In the genomic region with DNA sequence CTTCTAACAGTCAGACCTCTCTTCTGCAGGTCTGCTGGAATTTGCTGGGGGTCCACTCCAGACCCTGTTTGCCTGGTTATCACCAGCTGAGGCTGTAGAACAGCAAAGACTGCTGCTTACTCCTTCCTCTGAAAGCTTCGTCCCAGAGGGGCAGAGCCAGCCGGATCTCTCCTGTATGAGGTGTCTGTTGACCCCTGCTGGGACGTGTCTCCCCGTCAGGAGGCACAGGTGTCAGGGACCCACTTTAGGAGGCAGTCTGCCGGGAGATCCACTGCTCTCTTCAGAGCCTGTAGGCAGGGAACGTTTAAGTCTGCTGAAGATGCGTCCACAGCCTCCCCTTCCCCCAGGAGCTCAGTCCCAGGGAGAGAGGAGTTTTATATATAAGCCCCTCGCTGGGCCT, we compare ENCODE assay signal across 17 cellular contexts.
A peak's percentile ranks its signal among the peaks of the same experiment; 100 is the strongest.
DNase-seq lines count a peak whose midpoint lies in the region; ATAC-seq, FAIRE-seq and TF ChIP-seq lines count a peak whose summit lies in the region.
"Had no signal": no experiment of that assay in that cellular context is flagged by ENCODE, and none has a peak within 500 bp of the region (broad histone marks: within the 10 kb centered on the region; RNA-seq: fewer than 3 reads in every experiment).

No MANE protein-coding gene starts in this region.

- peak overlapping the region; percentile 14 for H3K27ac Mint-ChIP-seq in endodermal cell
- H3K27ac Mint-ChIP-seq: CD4-positive, alpha-beta memory T cell had no signal

- no peaks in the 10 kb centered on the region for H3K9me3 ChIP-seq in endodermal cell (ENCODE audit: control insufficient read depth, low read length)
- peaks cover 5 to 13% of the 10 kb centered on the region in 2 donors for H3K9me3 ChIP-seq in neuronal stem cell (replicated peaks in 1 of 2; ENCODE audit: control insufficient read depth in 2 of 2, insufficient read depth in 1 of 2, low read depth in 1 of 2, low read length in 2 of 2)
- H3K9me3 ChIP-seq in spleen = peaks cover 0 to 13% (median 0%) of the 10 kb centered on the region in 8 donors

- H3K14ac ChIP-seq in neuronal stem cell (ENCODE audit: low read length) = no peak overlapping the region

- no peaks in the 10 kb centered on the region for H3K4me1 Mint-ChIP-seq in endodermal cell
- H3K4me1 Mint-ChIP-seq: CD4-positive, alpha-beta memory T cell had no signal

- H3K79me1 ChIP-seq in neuronal stem cell (ENCODE audit: low read depth, low read length) = peaks cover 2% of the 10 kb centered on the region

- peak overlapping the region; percentile 40 for H3K18ac ChIP-seq in neuronal stem cell (ENCODE audit: low read length)

- DNase-seq in bronchial epithelial cell (ENCODE audit: low read depth) (no peak), endodermal cell (no peak), neuronal stem cell (ENCODE audit: low spot score) (no peak), spleen (peak; percentile 23), islet precursor cell (no peak)
- DNase-seq: C1 segment of cervical spinal cord, Calu3, COR-L47, DMS79 treated with DMSO at 0.1 percent for 48 hours, GF-D8, GM23248, H7, HCEC 1CT had no signal

- 93 to 98% methylated on average over 5 to 8 of the region's 8 CpGs for WGBS in endodermal cell (ENCODE audit: insufficient coverage in 1 of 2, insufficient read length in 1 of 2), 2 experiments
- no CpG with 5 or more reads among the region's 8 CpGs for WGBS in neuronal stem cell (ENCODE audit: extremely low coverage in 2 of 2, insufficient read length in 2 of 2, insufficient replicate concordance in 1 of 2), 2 donors
- 84 to 93% (median 90%) methylated on average over 8 of the region's 8 CpGs for WGBS in spleen, 5 donors

- H3K27ac ChIP-seq in endodermal cell (ENCODE audit: low read depth, low read length) = no peak overlapping the region
- H3K27ac ChIP-seq in neuronal stem cell (replicated peaks; ENCODE audit: low read length) = no peak overlapping the region
- H3K27ac ChIP-seq in spleen = no peak overlapping the region
- H3K27ac ChIP-seq: GM23248 had no signal

- intact Hi-C loops in spleen (cut with DNase I; ENCODE audit: low total_unique reads) = no loop called here

- H4K91ac ChIP-seq in neuronal stem cell (ENCODE audit: low read depth, low read length, poor library complexity) = no peak overlapping the region

- H3K4me1 ChIP-seq in endodermal cell (ENCODE audit: control insufficient read depth, insufficient read depth, low read length) = no peaks in the 10 kb centered on the region
- H3K4me1 ChIP-seq in neuronal stem cell (ENCODE audit: control insufficient read depth in 2 of 2, insufficient read depth in 1 of 2, low read depth in 1 of 2, low read length in 2 of 2) = peaks cover 0 to 6% of the 10 kb centered on the region in 2 donors
- H3K4me1 ChIP-seq in spleen = no peaks in the 10 kb centered on the region

- H3K4me3 ChIP-seq in bronchial epithelial cell (ENCODE audit: low read depth, low read length) (no peak overlapping the region), endodermal cell (ENCODE audit: low read length) (no peak overlapping the region), neuronal stem cell (ENCODE audit: low read length in 2 of 2) (no peak overlapping the region), spleen (no peak overlapping the region)
- H3K4me3 ChIP-seq: GM23248 had no signal

- no peak overlapping the region for H3K4me2 ChIP-seq in neuronal stem cell (ENCODE audit: insufficient read depth, low read length, poor library complexity, severe bottlenecking)

- H2BK120ac ChIP-seq in neuronal stem cell (ENCODE audit: low read depth, low read length) = no peak overlapping the region

- peaks cover 22% of the 10 kb centered on the region for H3K9me3 Mint-ChIP-seq in endodermal cell

- no peaks in the 10 kb centered on the region for H3K27me3 ChIP-seq in bronchial epithelial cell (ENCODE audit: control insufficient read depth, insufficient read depth, low read length)
- no peaks in the 10 kb centered on the region for H3K27me3 ChIP-seq in endodermal cell (ENCODE audit: control insufficient read depth, insufficient read depth, low read length, poor library complexity, severe bottlenecking)
- no peaks in the 10 kb centered on the region for H3K27me3 ChIP-seq in neuronal stem cell (ENCODE audit: control insufficient read depth in 3 of 3, insufficient read depth in 3 of 3, low read depth in 1 of 3, low read length in 3 of 3)
- no peaks in the 10 kb centered on the region for H3K27me3 ChIP-seq in spleen (replicated peaks in 1 of 7)

- no peak overlapping the region for H4K8ac ChIP-seq in neuronal stem cell (ENCODE audit: low read depth, low read length)

- H3K9ac ChIP-seq in endodermal cell (ENCODE audit: extremely low read depth, low read length, poor library complexity, severe bottlenecking) = no peak overlapping the region
- H3K9ac ChIP-seq in neuronal stem cell (ENCODE audit: low read depth, low read length, poor library complexity) = no peak overlapping the region
- H3K9ac ChIP-seq: GM23248 had no signal

- H3K4me3 Mint-ChIP-seq in endodermal cell = no peak overlapping the region
- H3K4me3 Mint-ChIP-seq: CD4-positive, alpha-beta memory T cell had no signal

- no peak for ATAC-seq in GM21360 (IDR thresholded peaks at IDR 0.05; ENCODE audit: unreplicated experiment)

- no peak overlapping the region for H2AK5ac ChIP-seq in neuronal stem cell (ENCODE audit: low read depth, low read length)

- no peak overlapping the region for H2AFZ ChIP-seq in neuronal stem cell (ENCODE audit: low read length)
- H2AFZ ChIP-seq: GM23248 had no signal

- H2BK5ac ChIP-seq in neuronal stem cell (ENCODE audit: low read length) = no peak overlapping the region

- no peak overlapping the region for H2BK15ac ChIP-seq in neuronal stem cell (ENCODE audit: low read length)

- peak; percentile 72 for FAIRE-seq in bronchial epithelial cell (lab: Jason Lieb, UNC)
- FAIRE-seq: GM12891, H1 had no signal

- no peaks in the 10 kb centered on the region for H3K27me3 Mint-ChIP-seq in endodermal cell (ENCODE audit: insufficient read depth)
- H3K27me3 Mint-ChIP-seq: CD4-positive, alpha-beta memory T cell had no signal

- H3K36me3 ChIP-seq in bronchial epithelial cell (ENCODE audit: control insufficient read depth, insufficient read depth, low read length) (no peaks in the 10 kb centered on the region), endodermal cell (ENCODE audit: control insufficient read depth, insufficient read depth, low read length) (no peaks in the 10 kb centered on the region), neuronal stem cell (replicated peaks in 1 of 2; ENCODE audit: control insufficient read depth in 2 of 2, insufficient read depth in 2 of 2, low read length in 2 of 2) (peaks cover 7 to 15% of the 10 kb centered on the region in 2 donors), spleen (no peaks in the 10 kb centered on the region)

- TF ChIP-seq POLR2A in spleen (IDR thresholded peaks at IDR 0.05) = no peak

- TF ChIP-seq CTCF in bronchial epithelial cell (IDR thresholded peaks at IDR 0.05; ENCODE audit: insufficient read depth, low read length, severe bottlenecking) (no peak), endodermal cell (conservative IDR thresholded peaks at IDR 0.05) (no peak), spleen (IDR thresholded peaks at IDR 0.05 in 8 of 11, conservative IDR thresholded peaks at IDR 0.05 in 3 of 11) (no peak)

- no peak overlapping the region for H3K23ac ChIP-seq in neuronal stem cell (ENCODE audit: low read depth, low read length, poor library complexity)

- peaks cover 20% of the 10 kb centered on the region for H3K36me3 Mint-ChIP-seq in endodermal cell (ENCODE audit: low read depth)
- H3K36me3 Mint-ChIP-seq: CD4-positive, alpha-beta memory T cell had no signal

- H2BK12ac ChIP-seq in neuronal stem cell (ENCODE audit: low read length) = no peak overlapping the region

- no peak overlapping the region for H3K4ac ChIP-seq in neuronal stem cell (ENCODE audit: low read length)
